13 cellular contexts compared by ENCODE assay signal in genomic region chr10:921471-922414, GRCh38. TPM values are rescaled to one million over a fixed set of nuclear protein-coding genes. Genes with fewer than 3 reads are reported as not detected.
DNase-seq lines count a peak whose midpoint lies in the region; ATAC-seq and TF ChIP-seq lines count a peak whose summit lies in the region.
"Had no signal": no experiment of that assay in that cellular context is flagged by ENCODE, and none has a peak within 500 bp of the region (broad histone marks: within the 10 kb centered on the region; RNA-seq: fewer than 3 reads in every experiment).

No MANE protein-coding gene starts in this region.

- H2AK5ac ChIP-seq in IMR-90 (ENCODE audit: low read depth, low read length) = peak overlapping the region; percentile 1; the same call in 1 of the 2 replicates

- H3K4me1 Mint-ChIP-seq in natural killer cell treated with Interleukin-12 subunit alpha and Interleukin-12 subunit beta and Interleukin-15 and Interleukin-18, amount 100 ng/mL, for 72 hours (ENCODE audit: low read depth in 2 of 2) = peaks cover 40% of the 10 kb centered on the region in 2 donors

- 0 out of 2 replicates have a peak overlapping the region, but pooled peaks have one; percentile 16 for H3K27ac ChIP-seq in C4-2B
- peak overlapping the region; percentile 35; the same call in 1 of the 2 replicates for H3K27ac ChIP-seq in IMR-90 (ENCODE audit: insufficient read depth, low read length)
- H3K27ac ChIP-seq in brain microvascular endothelial cell = peak overlapping the region; percentile 9

- H2BK120ac ChIP-seq in IMR-90 (ENCODE audit: low read depth, low read length) = no peak overlapping the region; the same call in 1 of the 2 replicates

- no peaks in the 10 kb centered on the region for H3K9me3 ChIP-seq in IMR-90 (ENCODE audit: control insufficient read depth, insufficient read depth, low read length)

- H3K4me3 ChIP-seq in IMR-90 (ENCODE audit: insufficient read depth, low read depth, low read length) (no peak overlapping the region), brain microvascular endothelial cell (ENCODE audit: low read depth, low read length) (no peak overlapping the region)

- no TSS peak for BruUV-seq in IMR-90 (replicated peaks; lab: Mats Ljungman, UMichigan)

- H2BK5ac ChIP-seq in IMR-90 (ENCODE audit: low read depth, low read length, poor library complexity, severe bottlenecking) = peak overlapping the region; percentile 43

- H2AFZ ChIP-seq in IMR-90 (replicated peaks; ENCODE audit: low read length, poor library complexity) = no peak overlapping the region

- H3K23ac ChIP-seq in IMR-90 (ENCODE audit: low read depth, low read length) = peak overlapping the region; percentile 43

- H4K91ac ChIP-seq in IMR-90 (ENCODE audit: insufficient read depth, low read depth, low read length) = no peak overlapping the region

- peak overlapping the region; percentile 39 for H3K4me2 ChIP-seq in IMR-90 (ENCODE audit: low read depth, low read length)

- CTCF ChIA-PET in IMR-90 (lab: Yijun Ruan, JAX) = no interaction called here

- no peak overlapping the region for H3K4me3 Mint-ChIP-seq in natural killer cell treated with Interleukin-12 subunit alpha and Interleukin-12 subunit beta and Interleukin-15 and Interleukin-18, amount 100 ng/mL, for 72 hours

- no peak overlapping the region for H3K9ac ChIP-seq in IMR-90 (ENCODE audit: low read depth, low read length)

- peaks cover 12% of the 10 kb centered on the region for H3K4me1 ChIP-seq in IMR-90 (ENCODE audit: control insufficient read depth, insufficient read depth, low read length)

- peaks cover 23% of the 10 kb centered on the region for H3K9me1 ChIP-seq in IMR-90 (ENCODE audit: insufficient read depth, low read length)

- intact Hi-C loops in IMR-90 (cut with micrococcal nuclease) = no loop called here

- POLR2A ChIA-PET in IMR-90 (lab: Charles Lee; ENCODE audit: unreplicated experiment) = no interaction called here

- H4K5ac ChIP-seq in IMR-90 (ENCODE audit: low read depth, low read length) = no peak overlapping the region

- peaks cover 5 to 53% of the 10 kb centered on the region in 2 experiments; a peak in 3 of 4 replicates for H3K79me1 ChIP-seq in IMR-90 (ENCODE audit: low read depth in 1 of 2, low read length in 2 of 2)

- H2BK15ac ChIP-seq in IMR-90 (ENCODE audit: low read depth, low read length) = no peak overlapping the region

- no peak overlapping the region for H3K18ac ChIP-seq in IMR-90 (ENCODE audit: low read depth, low read length)

- peak overlapping the region; percentile 53; the same call in 1 of the 2 replicates for H3K14ac ChIP-seq in IMR-90 (replicated peaks; ENCODE audit: low read depth, low read length)

- H2BK20ac ChIP-seq in IMR-90 (ENCODE audit: low read depth, low read length) = no peak overlapping the region

- TF ChIP-seq RAD21 in IMR-90 (IDR thresholded peaks at IDR 0.05; ENCODE audit: low read length) = no peak

- in situ Hi-C loops in IMR-90 (cut with MboI; ENCODE audit: low sequenced_read_pairs) (no loop called here), brain microvascular endothelial cell (cut with HindIII; ENCODE audit: low pct_ligation_motif_present, low sequenced_read_pairs) (no loop called here)

- peaks cover 6% of the 10 kb centered on the region for H3K36me3 ChIP-seq in IMR-90 (ENCODE audit: control insufficient read depth, insufficient read depth, low read length)
- H3K36me3 ChIP-seq in brain microvascular endothelial cell (replicated peaks) = no peaks in the 10 kb centered on the region

- ATAC-seq in IMR-90 (ENCODE audit: low read depth) (peak; percentile 79), HG03095 (IDR thresholded peaks at IDR 0.05; ENCODE audit: unreplicated experiment) (no peak)
- ATAC-seq in natural killer cell treated with Interleukin-12 subunit alpha and Interleukin-12 subunit beta and Interleukin-15 and Interleukin-18, amount 100 ng/mL, for 72 hours = no peak
- ATAC-seq: Panc1 had no signal

- 48% methylated on average over 3 of the region's 14 CpGs; no CpG with 5 or more reads in 1 of the 2 experiments for WGBS in IMR-90 (ENCODE audit: extremely low coverage in 2 of 2, insufficient read length in 1 of 2), 2 experiments

- H3K27me3 ChIP-seq in IMR-90 (ENCODE audit: control insufficient read depth, insufficient read depth, low read length) (no peaks in the 10 kb centered on the region), brain microvascular endothelial cell (replicated peaks) (no peaks in the 10 kb centered on the region)

- H4K20me1 ChIP-seq in IMR-90 (ENCODE audit: insufficient read depth, low read length) = peaks cover 90% of the 10 kb centered on the region

- no peak overlapping the region for H3K27ac Mint-ChIP-seq in natural killer cell treated with Interleukin-12 subunit alpha and Interleukin-12 subunit beta and Interleukin-15 and Interleukin-18, amount 100 ng/mL, for 72 hours

- peak overlapping the region; percentile 24; the same call in 1 of the 2 replicates for H3K4ac ChIP-seq in IMR-90 (ENCODE audit: low read depth, low read length)

- H3K27me3 Mint-ChIP-seq in natural killer cell treated with Interleukin-12 subunit alpha and Interleukin-12 subunit beta and Interleukin-15 and Interleukin-18, amount 100 ng/mL, for 72 hours = no peaks in the 10 kb centered on the region

- no peaks in the 10 kb centered on the region for H3K9me3 Mint-ChIP-seq in natural killer cell treated with Interleukin-12 subunit alpha and Interleukin-12 subunit beta and Interleukin-15 and Interleukin-18, amount 100 ng/mL, for 72 hours

- TF ChIP-seq POLR2A in IMR-90 (IDR thresholded peaks at IDR 0.05; ENCODE audit: low read depth, low read length) = no peak

- TF ChIP-seq CTCF in C4-2B (conservative IDR thresholded peaks at IDR 0.05) (no peak), IMR-90 (conservative IDR thresholded peaks at IDR 0.05; ENCODE audit: low read depth, low read length) (no peak), brain microvascular endothelial cell (IDR thresholded peaks at IDR 0.05; ENCODE audit: low read depth, low read length, missing control alignments) (no peak)

- dilution Hi-C loops in IMR-90 (cut with HindIII; ENCODE audit: low sequenced_read_pairs, unreplicated experiment) = no loop called here

- H4K8ac ChIP-seq in IMR-90 (ENCODE audit: low read depth in 2 of 2, low read length in 2 of 2) = no peak overlapping the region

- no peaks in the 10 kb centered on the region for H3K36me3 Mint-ChIP-seq in natural killer cell treated with Interleukin-12 subunit alpha and Interleukin-12 subunit beta and Interleukin-15 and Interleukin-18, amount 100 ng/mL, for 72 hours

- DNase-seq in IMR-90 (peak; percentile 72), brain microvascular endothelial cell (peak; percentile 50), myocyte (ENCODE audit: low read depth) (peak; percentile 64), COLO829 (ENCODE audit: low spot score) (no peak), foreskin melanocyte (no peak)
- no peak for DNase-seq in natural killer cell treated with Interleukin-12 subunit alpha and Interleukin-12 subunit beta and Interleukin-15 and Interleukin-18, amount 100 ng/mL, for 72 hours (ENCODE audit: low spot score)
- DNase-seq: activated CD4-positive, alpha-beta T cell treated with anti-CD3 and anti-CD28 coated beads, Interleukin-2, amount 50 U/mL, for 1 hour; DMS79; NCI-H1105 treated with DMSO at 0.1 percent for 48 hours; small intestine had no signal

- H2AK9ac ChIP-seq in IMR-90 (replicated peaks; ENCODE audit: low read depth, low read length, poor library complexity) = peak overlapping the region; percentile 55

- H3K56ac ChIP-seq in IMR-90 (ENCODE audit: extremely low read depth, insufficient read depth, low read length) = no peak overlapping the region

TF ChIP-seq in IMR-90, 13 proteins besides CTCF, POLR2A, EP300 and RAD21 (continues in another document):
- TF ChIP-seq BHLHE40 (IDR thresholded peaks at IDR 0.05; ENCODE audit: low read depth, low read length) (peak; percentile 2; the same call in 1 of the 2 replicates), MAZ (IDR thresholded peaks at IDR 0.05; ENCODE audit: borderline replicate concordance, low read depth, low read length) (no peak), MAFK (IDR thresholded peaks at IDR 0.05; ENCODE audit: low read depth, low read length) (peak; percentile 99), ELK1 (IDR thresholded peaks at IDR 0.05; ENCODE audit: borderline replicate concordance, low read depth, low read length) (no peak), FOS (IDR thresholded peaks at IDR 0.05; ENCODE audit: low read depth, low read length) (no peak), NFE2L2 (IDR thresholded peaks at IDR 0.05; ENCODE audit: low read depth, low read length) (no peak), RCOR1 (IDR thresholded peaks at IDR 0.05; ENCODE audit: insufficient replicate concordance, low read length) (no peak), SMC3 (IDR thresholded peaks at IDR 0.05; ENCODE audit: low read depth, low read length) (no peak), USF2 (IDR thresholded peaks at IDR 0.05; ENCODE audit: low read depth, low read length) (no peak), CHD1 (IDR thresholded peaks at IDR 0.05; ENCODE audit: low read depth, low read length) (no peak), CEBPB (IDR thresholded peaks at IDR 0.05; ENCODE audit: low read depth, low read length) (no peak), MXI1 (IDR thresholded peaks at IDR 0.05; ENCODE audit: borderline replicate concordance, low read depth, low read length) (peak; percentile 68)

RNA-seq across cellular contexts. Expression of gene LARP4B, which starts 9.8 kb away (rescaled TPM):
- 25.5 and 30.8 TPM in 2 replicates for total RNA-seq in IMR-90 (2012; rRNA removed)
- polyA plus RNA-seq in IMR-90 (2012; rRNA removed) = 22.1 and 24.3 TPM in 2 replicates
- 12.8 and 14.9 TPM in 2 replicates for polyA plus RNA-seq in IMR-90 (2012; cell fraction: cytosol; rRNA removed)
- 41.4 and 70.6 TPM in 2 replicates for polyA plus RNA-seq in IMR-90 (2012; cell fraction: nucleus; rRNA removed; ENCODE audit: low replicate concordance)
- 28.0 and 33.2 TPM in 2 replicates for total RNA-seq in myocyte
- 28.6 TPM for polyA plus RNA-seq in myocyte (2012)
- total RNA-seq in natural killer cell treated with Interleukin-12 subunit alpha and Interleukin-12 subunit beta and Interleukin-15 and Interleukin-18, amount 100 ng/mL, for 72 hours = 100 to 1,000 TPM; 130 to 242 TPM

Comparison
In these comparisons a context has a peak if more than half of its experiments do, and no peak if none do; other contexts are left out.
1. DNase-seq: peak in IMR-90 (single experiment), brain microvascular endothelial cell (single experiment) and myocyte (single experiment); none in COLO829 (single experiment), natural killer cell treated with Interleukin-12 subunit alpha and Interleukin-12 subunit beta and Interleukin-15 and Interleukin-18, amount 100 ng/mL, for 72 hours (single experiment) and foreskin melanocyte (single experiment).
2. Peak in every context shown above with its lines, with median percentiles within 50 percentile points of each other: H3K27ac ChIP-seq.